17 cellular contexts compared by ENCODE assay signal in genomic region chr20:5667703-5668528, GRCh38. TPM values are rescaled to one million over a fixed set of nuclear protein-coding genes. Genes with fewer than 3 reads are reported as not detected.
DNase-seq lines count a peak whose midpoint lies in the region; ATAC-seq, FAIRE-seq and TF ChIP-seq lines count a peak whose summit lies in the region.
"Had no signal": no experiment of that assay in that cellular context is flagged by ENCODE, and none has a peak within 500 bp of the region (broad histone marks: within the 10 kb centered on the region; RNA-seq: fewer than 3 reads in every experiment).

No MANE protein-coding gene starts in this region.

- DNase-seq in A549 (ENCODE audit: low read depth in 1 of 2, low spot score in 1 of 2) (no peak), fibroblast of villous mesenchyme (ENCODE audit: low read depth) (peak; percentile 22), inferior parietal cortex (ENCODE audit: extremely low spot score) (no peak), Caco-2 (no peak), T-helper 17 cell (no peak), neural progenitor cell (ENCODE audit: low spot score) (no peak)
- DNase-seq: CD4-positive, CD25-positive, alpha-beta regulatory T cell; dermis blood vessel endothelial cell; NCI-H1694; NCI-H446 treated with DMSO at 0.1 percent for 48 hours; SHP77 treated with DMSO at 0.1 percent for 48 hours; T-helper 2 cell; thyroid gland had no signal

- CTCF ChIA-PET in A549 (lab: Yijun Ruan, JAX) = interaction anchor here (0.9 to 1.0 kb wide), 2 partner anchors 20 to 67 kb away, joined by 5 to 6 read pairs; no protein-coding TSS in a partner anchor
- CTCF ChIA-PET in Caco-2 (lab: Charles Lee) = no interaction called here

- H2AFZ ChIP-seq in OCI-LY1 (ENCODE audit: low read length) (no peak overlapping the region), neural progenitor cell (replicated peaks) (no peak overlapping the region)

- H3K36me3 Mint-ChIP-seq in Caco-2 (ENCODE audit: insufficient read depth, unreplicated experiment) = no peaks in the 10 kb centered on the region
- peaks cover 2% of the 10 kb centered on the region for H3K36me3 Mint-ChIP-seq in T-helper 17 cell (ENCODE audit: low read depth)
- no peaks in the 10 kb centered on the region for H3K36me3 Mint-ChIP-seq in neural progenitor cell
- H3K36me3 Mint-ChIP-seq: CD4-positive, CD25-positive, alpha-beta regulatory T cell; natural killer cell treated with Interleukin-12 subunit alpha and Interleukin-12 subunit beta and Interleukin-15 and Interleukin-18, amount 100 ng/mL, for 72 hours had no signal

- intact Hi-C loops in Caco-2 (cut with micrococcal nuclease; ENCODE audit: unreplicated experiment) = no loop called here

- no peak for TF ChIP-seq POLR2A in A549 (IDR thresholded peaks at IDR 0.05; ENCODE audit: low read length)

- H3K4me3 Mint-ChIP-seq in Caco-2 (ENCODE audit: unreplicated experiment) = no peak overlapping the region
- H3K4me3 Mint-ChIP-seq in T-helper 17 cell = no peak overlapping the region
- H3K4me3 Mint-ChIP-seq in neural progenitor cell = no peak overlapping the region
- H3K4me3 Mint-ChIP-seq: activated T-helper 17 cell treated with anti-CD3 and anti-CD28 coated beads, Interleukin-2, amount 50 U/mL, for 72 hours; CD4-positive, CD25-positive, alpha-beta regulatory T cell; natural killer cell treated with Interleukin-12 subunit alpha and Interleukin-12 subunit beta and Interleukin-15 and Interleukin-18, amount 100 ng/mL, for 72 hours had no signal

- H3K9me3 Mint-ChIP-seq in Caco-2 (ENCODE audit: unreplicated experiment) = no peaks in the 10 kb centered on the region
- H3K9me3 Mint-ChIP-seq in neural progenitor cell = no peaks in the 10 kb centered on the region
- H3K9me3 Mint-ChIP-seq: activated T-helper 17 cell treated with anti-CD3 and anti-CD28 coated beads, Interleukin-2, amount 50 U/mL, for 72 hours; CD4-positive, CD25-positive, alpha-beta regulatory T cell; natural killer cell treated with Interleukin-12 subunit alpha and Interleukin-12 subunit beta and Interleukin-15 and Interleukin-18, amount 100 ng/mL, for 72 hours had no signal

- POLR2A ChIA-PET in A549 (lab: Yijun Ruan, JAX) (no interaction called here), Caco-2 (lab: Charles Lee) (no interaction called here)

- H4K20me1 ChIP-seq in OCI-LY1 (ENCODE audit: insufficient read depth, low read length) = no peaks in the 10 kb centered on the region
- no peaks in the 10 kb centered on the region for H4K20me1 ChIP-seq in neural progenitor cell (ENCODE audit: low read depth)

- ATAC-seq in A549 (no peak), GM21529 (IDR thresholded peaks at IDR 0.05; ENCODE audit: unreplicated experiment) (peak; percentile 60), T-helper 17 cell (no peak)
- ATAC-seq: activated T-helper 17 cell treated with anti-CD3 and anti-CD28 coated beads, Interleukin-2, amount 50 U/mL, for 72 hours; natural killer cell treated with Interleukin-12 subunit alpha and Interleukin-12 subunit beta and Interleukin-15 and Interleukin-18, amount 100 ng/mL, for 72 hours had no signal

- TF ChIP-seq CTCF in A549 (IDR thresholded peaks at IDR 0.05) = no peak
- no peak for TF ChIP-seq CTCF in OCI-LY1 (IDR thresholded peaks at IDR 0.05; ENCODE audit: low read length)
- no peak for TF ChIP-seq CTCF in fibroblast of villous mesenchyme (IDR thresholded peaks at IDR 0.05; ENCODE audit: insufficient read depth, low read depth, low read length)
- no peak for TF ChIP-seq CTCF in Caco-2 (IDR thresholded peaks at IDR 0.05; ENCODE audit: insufficient read depth in 1 of 2, low read depth in 1 of 2, low read length in 1 of 2, severe bottlenecking in 1 of 2, unreplicated experiment in 1 of 2)
- no peak for TF ChIP-seq CTCF in neural progenitor cell (IDR thresholded peaks at IDR 0.05)

- no peaks in the 10 kb centered on the region for H3K9me2 ChIP-seq in OCI-LY1 (ENCODE audit: low read depth, low read length)

- H3K27ac ChIP-seq in A549 = peak overlapping the region in 1 of 2 experiments; percentile 14; a peak in 2 of 6 replicates
- H3K27ac ChIP-seq in OCI-LY1 (ENCODE audit: low read depth, low read length, poor library complexity, severe bottlenecking) = peak overlapping the region; percentile 97
- no peak overlapping the region for H3K27ac ChIP-seq in neural progenitor cell
- H3K27ac ChIP-seq: thyroid gland had no signal

- no TSS peak for BruUV-seq in Caco-2 (replicated peaks; lab: Mats Ljungman, UMichigan)

- no peak for TF ChIP-seq RAD21 in A549 (conservative IDR thresholded peaks at IDR 0.05 in 1 of 2, IDR thresholded peaks at IDR 0.05 in 1 of 2)

- H3K27me3 ChIP-seq in OCI-LY1 (ENCODE audit: insufficient read depth, low read length) (no peaks in the 10 kb centered on the region), Caco-2 (replicated peaks; ENCODE audit: control insufficient read depth, insufficient read depth, low read length) (no peaks in the 10 kb centered on the region), neural progenitor cell (no peaks in the 10 kb centered on the region)
- H3K27me3 ChIP-seq: thyroid gland had no signal

- no peak overlapping the region for H3K4me3 ChIP-seq in A549
- no peak overlapping the region for H3K4me3 ChIP-seq in OCI-LY1 (ENCODE audit: low read depth, low read length, poor library complexity, severe bottlenecking)
- H3K4me3 ChIP-seq in fibroblast of villous mesenchyme (ENCODE audit: low read depth, low read length) = no peak overlapping the region
- no peak overlapping the region for H3K4me3 ChIP-seq in Caco-2 (ENCODE audit: low read depth, low read length)
- H3K4me3 ChIP-seq in neural progenitor cell = no peak overlapping the region
- H3K4me3 ChIP-seq: thyroid gland had no signal

- H3K4me2 ChIP-seq in A549 (no peak overlapping the region), OCI-LY1 (ENCODE audit: low read length) (peak overlapping the region; percentile 48; the same call in 1 of the 2 replicates), neural progenitor cell (no peak overlapping the region)

- TF ChIP-seq EP300 in A549 (IDR thresholded peaks at IDR 0.05) = no peak

- peak; percentile 54 for FAIRE-seq in A549 (lab: Jason Lieb, UNC)

- peak overlapping the region; percentile 61 for H3K9ac ChIP-seq in OCI-LY1 (ENCODE audit: low read length)
- H3K9ac ChIP-seq in neural progenitor cell = no peak overlapping the region

- H3K4me1 Mint-ChIP-seq in Caco-2 (ENCODE audit: low read depth, unreplicated experiment) (no peaks in the 10 kb centered on the region), T-helper 17 cell (no peaks in the 10 kb centered on the region), neural progenitor cell (no peaks in the 10 kb centered on the region)
- H3K4me1 Mint-ChIP-seq: activated T-helper 17 cell treated with anti-CD3 and anti-CD28 coated beads, Interleukin-2, amount 50 U/mL, for 72 hours; CD4-positive, CD25-positive, alpha-beta regulatory T cell had no signal

- H3F3A ChIP-seq in OCI-LY1 (ENCODE audit: insufficient read depth, low read length) (0 out of 2 replicates have a peak, but pooled peaks cover 5% of the 10 kb centered on the region), neural progenitor cell (ENCODE audit: low read depth) (no peaks in the 10 kb centered on the region)

- H3K27ac Mint-ChIP-seq in Caco-2 (ENCODE audit: unreplicated experiment) (no peak overlapping the region), T-helper 17 cell (no peak overlapping the region), neural progenitor cell (no peak overlapping the region)
- H3K27ac Mint-ChIP-seq: activated T-helper 17 cell treated with anti-CD3 and anti-CD28 coated beads, Interleukin-2, amount 50 U/mL, for 72 hours; natural killer cell treated with Interleukin-12 subunit alpha and Interleukin-12 subunit beta and Interleukin-15 and Interleukin-18, amount 100 ng/mL, for 72 hours had no signal

- no peaks in the 10 kb centered on the region for H3K27me3 Mint-ChIP-seq in Caco-2 (ENCODE audit: insufficient read depth, unreplicated experiment)
- peaks cover 4% of the 10 kb centered on the region for H3K27me3 Mint-ChIP-seq in T-helper 17 cell
- peaks cover 5% of the 10 kb centered on the region for H3K27me3 Mint-ChIP-seq in neural progenitor cell (ENCODE audit: insufficient read depth, low read depth)
- H3K27me3 Mint-ChIP-seq: activated T-helper 17 cell treated with anti-CD3 and anti-CD28 coated beads, Interleukin-2, amount 50 U/mL, for 72 hours had no signal

- 89% methylated on average over 4 of the region's 4 CpGs for WGBS in A549 (ENCODE audit: missing lambda C conversion rate)

- H3K79me2 ChIP-seq in OCI-LY1 (ENCODE audit: insufficient read depth, low read length) = no peaks in the 10 kb centered on the region
- H3K79me2 ChIP-seq in neural progenitor cell (ENCODE audit: low read depth) = no peaks in the 10 kb centered on the region

- H3K9me3 ChIP-seq in A549 = no peaks in the 10 kb centered on the region
- H3K9me3 ChIP-seq in OCI-LY1 (ENCODE audit: low read length) = no peaks in the 10 kb centered on the region
- H3K9me3 ChIP-seq in Caco-2 = no peaks in the 10 kb centered on the region
- H3K9me3 ChIP-seq in T-helper 17 cell (ENCODE audit: control insufficient read depth, low read length, poor library complexity, severe bottlenecking) = no peaks in the 10 kb centered on the region
- no peaks in the 10 kb centered on the region for H3K9me3 ChIP-seq in neural progenitor cell (ENCODE audit: low read depth)
- H3K9me3 ChIP-seq: thyroid gland had no signal

- H3K4me1 ChIP-seq in A549 = peaks cover 12% of the 10 kb centered on the region
- peaks cover 82% of the 10 kb centered on the region for H3K4me1 ChIP-seq in OCI-LY1 (ENCODE audit: insufficient read depth, low read length, severe bottlenecking)
- H3K4me1 ChIP-seq in Caco-2 = no peaks in the 10 kb centered on the region
- H3K4me1 ChIP-seq in neural progenitor cell = no peaks in the 10 kb centered on the region

- H3K36me3 ChIP-seq in OCI-LY1 (ENCODE audit: insufficient read depth, low read length) = no peaks in the 10 kb centered on the region
- no peaks in the 10 kb centered on the region for H3K36me3 ChIP-seq in Caco-2 (ENCODE audit: control insufficient read depth, insufficient read depth, low read length)
- no peaks in the 10 kb centered on the region for H3K36me3 ChIP-seq in neural progenitor cell
- H3K36me3 ChIP-seq: thyroid gland had no signal

TF ChIP-seq in A549, 52 proteins besides CTCF, POLR2A, EP300 and RAD21 (continues in another document):
- TF ChIP-seq ZSCAN20 (CRISPR knock-in tag; IDR thresholded peaks at IDR 0.05) (no peak), HDAC2 (IDR thresholded peaks at IDR 0.05) (no peak), MAFK (IDR thresholded peaks at IDR 0.05; ENCODE audit: partially characterized antibody) (no peak)

RNA-seq across cellular contexts. Expression of gene GPCPD1, which starts 57.1 kb away (rescaled TPM):
- polyA plus RNA-seq in A549 (2011; rRNA removed) = 71.5 and 75.1 TPM in 2 replicates
- 4.5 and 5.3 TPM in 2 replicates for polyA plus RNA-seq in A549 (2012; cell fraction: cytosol; rRNA removed)
- 9.5 and 21.7 TPM in 2 replicates for polyA plus RNA-seq in A549 (2012; cell fraction: nucleus; rRNA removed)
- 8.1 to 8.6 TPM (median 8.5 TPM) in 3 replicates for polyA plus RNA-seq in A549 (2017; fragmentation: RNase III; extraction: RNeasy Plus Mini Kit Qiagen cat#74134 plus additional on column Dnase treatment)
- 49.4 and 50.0 TPM in 2 replicates for polyA minus RNA-seq in A549 (2011; rRNA and poly(A)+ RNA removed)
- total RNA-seq in fibroblast of villous mesenchyme = 10.3 and 13.0 TPM in 2 replicates
- total RNA-seq in Caco-2 (2022) = 23.5 and 25.8 TPM in 2 replicates
- total RNA-seq in T-helper 17 cell = 100 to 1,000 TPM in 1 of 2 donors, 10 to 100 TPM in 1; 92.7 to 128 TPM
- 33.3 and 57.3 TPM in 2 replicates for total RNA-seq in neural progenitor cell (ENCODE audit: low replicate concordance)
